19 cellular contexts compared by ENCODE assay signal in the genomic region with DNA sequence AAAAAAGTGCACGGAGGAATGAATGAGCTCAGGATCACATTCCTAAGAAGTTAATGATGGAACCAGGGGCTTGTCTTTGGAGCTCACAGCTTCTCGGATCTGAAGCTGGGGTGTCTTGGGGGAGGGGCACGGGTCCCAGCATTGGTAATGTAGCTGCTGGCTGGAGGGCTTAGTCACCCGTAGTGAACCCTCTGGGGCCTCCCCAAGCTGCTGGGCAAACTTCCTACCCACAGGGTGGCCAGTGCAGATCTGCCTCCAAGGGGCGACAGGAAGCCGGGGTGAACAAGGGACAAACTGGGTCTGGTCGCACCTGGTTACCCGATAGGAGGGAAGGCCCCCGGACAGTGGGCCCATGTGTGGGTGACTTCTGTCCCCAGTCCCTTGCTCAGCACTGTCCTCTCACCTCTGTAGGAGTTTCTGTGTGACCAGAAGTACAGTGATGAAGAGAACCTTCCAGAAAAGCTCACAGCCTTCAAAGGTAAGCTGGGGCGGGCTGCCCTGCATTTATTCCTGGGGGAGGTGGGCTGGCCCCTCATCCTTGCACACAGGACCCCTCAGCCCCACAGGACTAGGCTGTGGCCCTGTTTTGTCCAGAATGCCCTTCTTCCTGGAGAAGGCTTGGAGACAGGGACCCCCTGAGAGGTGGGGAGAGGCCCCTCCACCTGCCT. TPM values are rescaled to one million over a fixed set of nuclear protein-coding genes. Genes with fewer than 3 reads are reported as not detected.
DNase-seq lines count a peak whose midpoint lies in the region; ATAC-seq and TF ChIP-seq lines count a peak whose summit lies in the region.
"Had no signal": no experiment of that assay in that cellular context is flagged by ENCODE, and none has a peak within 500 bp of the region (broad histone marks: within the 10 kb centered on the region; RNA-seq: fewer than 3 reads in every experiment).

No MANE protein-coding gene starts in this region.

- no peak overlapping the region for H3K4me3 ChIP-seq in HUES64 (ENCODE audit: low read length)
- H3K4me3 ChIP-seq in mammary epithelial cell (replicated peaks in 1 of 3; ENCODE audit: insufficient read depth in 1 of 3, low read depth in 2 of 3, low read length in 3 of 3) = no peak overlapping the region
- H3K4me3 ChIP-seq in upper lobe of right lung = no peak overlapping the region
- H3K4me3 ChIP-seq: BLaER1 treated with 17β-estradiol and CSF1 and Interleukin-3, amounts not matched to agents 10 nM and 100 nM; lung; thoracic aorta had no signal

- POLR2A ChIA-PET in activated CD8-positive, alpha-beta T cell treated with anti-CD3 and anti-CD28 coated beads for 36 hours (lab: Charles Lee) = no interaction called here

- no peak overlapping the region for H3K27ac Mint-ChIP-seq in activated CD8-positive, alpha-beta T cell treated with anti-CD3 and anti-CD28 coated beads for 36 hours
- H3K27ac Mint-ChIP-seq: nephron progenitor cell, T-cell had no signal

- H3K9me3 ChIP-seq in HUES64 (ENCODE audit: insufficient read depth, low read depth, low read length) (no peaks in the 10 kb centered on the region), mammary epithelial cell (replicated peaks; ENCODE audit: insufficient read depth, low read length) (no peaks in the 10 kb centered on the region), upper lobe of right lung (no peaks in the 10 kb centered on the region)
- H3K9me3 ChIP-seq: BLaER1 treated with 17β-estradiol and CSF1 and Interleukin-3, amounts not matched to agents 10 nM and 100 nM; thoracic aorta had no signal

- H3K27me3 Mint-ChIP-seq in activated CD8-positive, alpha-beta T cell treated with anti-CD3 and anti-CD28 coated beads for 36 hours = no peaks in the 10 kb centered on the region

- TF ChIP-seq CTCF in mammary epithelial cell (conservative IDR thresholded peaks at IDR 0.05 in 1 of 2, IDR thresholded peaks at IDR 0.05 in 1 of 2; ENCODE audit: extremely low read depth in 1 of 2, insufficient read depth in 1 of 2, low read depth in 1 of 2, low read length in 2 of 2) (no peak), upper lobe of right lung (IDR thresholded peaks at IDR 0.05) (no peak)
- no peak for TF ChIP-seq CTCF in activated CD8-positive, alpha-beta T cell treated with anti-CD3 and anti-CD28 coated beads for 36 hours (IDR thresholded peaks at IDR 0.05)

- no peaks in the 10 kb centered on the region for H4K20me1 ChIP-seq in mammary epithelial cell (ENCODE audit: insufficient read depth, low read length)
- H4K20me1 ChIP-seq: BLaER1 treated with 17β-estradiol and CSF1 and Interleukin-3, amounts not matched to agents 10 nM and 100 nM had no signal

- no peak overlapping the region for H3K4me3 Mint-ChIP-seq in activated CD8-positive, alpha-beta T cell treated with anti-CD3 and anti-CD28 coated beads for 36 hours
- H3K4me3 Mint-ChIP-seq: nephron progenitor cell, T-cell had no signal

- ATAC-seq in upper lobe of right lung = no peak
- no peak for ATAC-seq in activated CD8-positive, alpha-beta T cell treated with anti-CD3 and anti-CD28 coated beads for 36 hours
- ATAC-seq in HG02840 (IDR thresholded peaks at IDR 0.05; ENCODE audit: low FRiP score, unreplicated experiment) = no peak
- ATAC-seq: T-cell had no signal

- no peak for DNase-seq in mammary epithelial cell
- peak; percentile 75 for DNase-seq in left kidney (ENCODE audit: low read depth, low spot score)
- peak; percentile 41 for DNase-seq in upper lobe of right lung
- DNase-seq in activated CD8-positive, alpha-beta T cell treated with anti-CD3 and anti-CD28 coated beads for 36 hours = no peak
- DNase-seq in LoVo (ENCODE audit: low spot score) = no peak
- DNase-seq: activated CD8-positive, alpha-beta memory T cell treated with anti-CD3 and anti-CD28 coated beads for 24 hours; dermis blood vessel endothelial cell; DMS79 treated with DMSO at 0.1 percent for 48 hours; GOT3; NCI-H69; stimulated activated CD4-positive, alpha-beta T cell treated with anti-CD3 and anti-CD28 coated beads, Interleukin-4, amount 100 ng/mL, for 1 hour; T-cell had no signal

- CTCF ChIA-PET in mammary epithelial cell (lab: Charles Lee; ENCODE audit: low non-redundant PET) = interaction anchor here (0.6 kb wide), 1 partner anchor 572 kb away, joined by 6 read pairs; no protein-coding TSS in a partner anchor
- CTCF ChIA-PET in activated CD8-positive, alpha-beta T cell treated with anti-CD3 and anti-CD28 coated beads for 36 hours (lab: Charles Lee) = interaction anchor here (1.3 kb wide), 1 partner anchor 54 kb away, joined by 3 read pairs; no protein-coding TSS in a partner anchor

- H3K9me3 Mint-ChIP-seq in activated CD8-positive, alpha-beta T cell treated with anti-CD3 and anti-CD28 coated beads for 36 hours = no peaks in the 10 kb centered on the region
- H3K9me3 Mint-ChIP-seq: nephron progenitor cell, T-cell had no signal

- WGBS in HUES64 = 66% methylated on average over 10 of the region's 10 CpGs
- 22% methylated on average over 9 of the region's 10 CpGs for WGBS in mammary epithelial cell (ENCODE audit: low coverage, missing lambda C conversion rate)

- H2AFZ ChIP-seq in mammary epithelial cell (ENCODE audit: low read depth, low read length) = peak overlapping the region; percentile 86

- H3K27ac ChIP-seq in HUES64 (ENCODE audit: low read depth, low read length) = peak overlapping the region; percentile 85
- H3K27ac ChIP-seq in mammary epithelial cell (ENCODE audit: insufficient read depth, low read depth, low read length) = no peak overlapping the region
- H3K27ac ChIP-seq in upper lobe of right lung = no peak overlapping the region
- H3K27ac ChIP-seq: thoracic aorta, VCaP had no signal

- no peaks in the 10 kb centered on the region for H3K36me3 Mint-ChIP-seq in activated CD8-positive, alpha-beta T cell treated with anti-CD3 and anti-CD28 coated beads for 36 hours (ENCODE audit: low read depth)
- H3K36me3 Mint-ChIP-seq: T-cell had no signal

- dilution Hi-C loops in mammary epithelial cell (cut with HindIII; ENCODE audit: low sequenced_read_pairs) = no loop called here

- peaks cover 11% of the 10 kb centered on the region for H3K4me1 ChIP-seq in HUES64 (ENCODE audit: insufficient read depth, low read length)
- H3K4me1 ChIP-seq in mammary epithelial cell (ENCODE audit: insufficient read depth, low read length) = peaks cover 15% of the 10 kb centered on the region
- H3K4me1 ChIP-seq in upper lobe of right lung = no peaks in the 10 kb centered on the region

- intact Hi-C loops in mammary epithelial cell (cut with micrococcal nuclease) = loop anchor here (5.0 kb wide), 1 partner anchor 54 kb away; no protein-coding TSS in a partner anchor
- intact Hi-C loops in upper lobe of right lung (cut with DNase I) = no loop called here
- intact Hi-C loops in activated CD8-positive, alpha-beta T cell treated with anti-CD3 and anti-CD28 coated beads for 36 hours (cut with micrococcal nuclease) = no loop called here

- peak overlapping the region; percentile 45 for H3K9ac ChIP-seq in HUES64 (ENCODE audit: low read depth, low read length)
- H3K9ac ChIP-seq in mammary epithelial cell (ENCODE audit: insufficient read depth, low read length) = no peak overlapping the region
- H3K9ac ChIP-seq: BLaER1 treated with 17β-estradiol and CSF1 and Interleukin-3, amounts not matched to agents 10 nM and 100 nM had no signal

- no peaks in the 10 kb centered on the region for H3K79me2 ChIP-seq in mammary epithelial cell (ENCODE audit: insufficient read depth, low read length)

- in situ Hi-C loops in mammary epithelial cell (cut with MboI; ENCODE audit: low sequenced_read_pairs in 2 of 2) = no loop called here

- no peak overlapping the region for H3K4me2 ChIP-seq in mammary epithelial cell (ENCODE audit: insufficient read depth, low read depth, low read length)
- H3K4me2 ChIP-seq: BLaER1 treated with 17β-estradiol and CSF1 and Interleukin-3, amounts not matched to agents 10 nM and 100 nM had no signal

- peaks cover 52% of the 10 kb centered on the region for H3K36me3 ChIP-seq in HUES64 (ENCODE audit: insufficient read depth, low read length)
- H3K36me3 ChIP-seq in mammary epithelial cell (ENCODE audit: insufficient read depth, low read length) = no peaks in the 10 kb centered on the region
- no peaks in the 10 kb centered on the region for H3K36me3 ChIP-seq in upper lobe of right lung
- H3K36me3 ChIP-seq: BLaER1 treated with 17β-estradiol and CSF1 and Interleukin-3, amounts not matched to agents 10 nM and 100 nM; thoracic aorta had no signal

- H3K4me1 Mint-ChIP-seq in activated CD8-positive, alpha-beta T cell treated with anti-CD3 and anti-CD28 coated beads for 36 hours (ENCODE audit: low read depth) = no peaks in the 10 kb centered on the region
- H3K4me1 Mint-ChIP-seq: nephron progenitor cell, T-cell had no signal

- BruUV-seq in mammary epithelial cell (replicated peaks; lab: Mats Ljungman, UMichigan) = no TSS peak

- H3K27me3 ChIP-seq in HUES64 (ENCODE audit: insufficient read depth, low read length) = no peaks in the 10 kb centered on the region
- H3K27me3 ChIP-seq in mammary epithelial cell (ENCODE audit: insufficient read depth, low read length) = no peaks in the 10 kb centered on the region
- no peaks in the 10 kb centered on the region for H3K27me3 ChIP-seq in upper lobe of right lung
- H3K27me3 ChIP-seq: BLaER1 treated with 17β-estradiol and CSF1 and Interleukin-3, amounts not matched to agents 10 nM and 100 nM had no signal

RNA-seq across cellular contexts. Expression of a gene that starts 14.1 kb away (rescaled TPM):
- 21.1 TPM for polyA plus RNA-seq in HUES64 (2013, experiment 1 of 2)
- polyA plus RNA-seq in HUES64 (2013, experiment 2 of 2) = 21.9 TPM
- total RNA-seq in mammary epithelial cell (10 to 100 TPM; 17.2 to 42.5 TPM), upper lobe of right lung (52.2 TPM)
- 5.8 TPM for polyA plus RNA-seq in mammary epithelial cell
- 66.7 TPM for polyA minus RNA-seq in mammary epithelial cell
- total RNA-seq in activated CD8-positive, alpha-beta T cell treated with anti-CD3 and anti-CD28 coated beads for 36 hours = 10 to 100 TPM; 57.6 to 58.3 TPM

RNA-seq across cellular contexts. Expression of a gene that starts 15.0 kb away (rescaled TPM):
- polyA plus RNA-seq in HUES64 (2013, experiment 1 of 2) = 99.3 TPM
- 99.3 TPM for polyA plus RNA-seq in HUES64 (2013, experiment 2 of 2)
- total RNA-seq in mammary epithelial cell (10 to 100 TPM in 1 of 2 donors, 1 to 10 TPM in 1; 5.2 to 10.7 TPM), upper lobe of right lung (12.3 TPM)
- 5.8 TPM for polyA plus RNA-seq in mammary epithelial cell
- polyA minus RNA-seq in mammary epithelial cell = 10.3 TPM
- total RNA-seq in activated CD8-positive, alpha-beta T cell treated with anti-CD3 and anti-CD28 coated beads for 36 hours = 1 to 10 TPM in 1 of 2 experiments, under 1 TPM in 1; 0.72 to 1.9 TPM

Comparison
In these comparisons a context has a peak if more than half of its experiments do, and no peak if none do; other contexts are left out.
1. DNase-seq: peak in left kidney (single experiment) and upper lobe of right lung (single experiment); none in mammary epithelial cell (single experiment), activated CD8-positive, alpha-beta T cell treated with anti-CD3 and anti-CD28 coated beads for 36 hours (single experiment) and LoVo (single experiment).